In genomic region chr5:112685386-112685785, GRCh38 we compare ENCODE assay signal across 16 cellular contexts.
"Had no signal": no experiment of that assay in that cellular context is flagged by ENCODE, and none has a peak within 500 bp of the region (broad histone marks: within the 10 kb centered on the region; RNA-seq: fewer than 3 reads in every experiment).

No MANE protein-coding gene starts in this region.

- H3K27ac ChIP-seq: ovary had no signal

- FAIRE-seq: TTC549 had no signal

- ATAC-seq: stimulated activated effector memory CD8-positive, alpha-beta T cell treated with anti-CD3 and anti-CD28 coated beads, Interleukin-12 subunit alpha, Interleukin-12 subunit beta, amount 100 ng/mL, for 72 hours had no signal

- H3K36me3 ChIP-seq: ovary had no signal

- H3K36me3 Mint-ChIP-seq: activated naive CD4-positive, alpha-beta T cell treated with anti-CD3 and anti-CD28 coated beads, Interleukin-2, amount 50 U/mL, for 24 hours; brain; stimulated activated effector memory CD8-positive, alpha-beta T cell treated with anti-CD3 and anti-CD28 coated beads, Interleukin-12 subunit alpha, Interleukin-12 subunit beta, amount 100 ng/mL, for 72 hours had no signal

- H3K9me3 ChIP-seq: ovary had no signal

- H3K27me3 ChIP-seq: ovary had no signal

- H3K4me3 Mint-ChIP-seq: activated naive CD4-positive, alpha-beta T cell treated with anti-CD3 and anti-CD28 coated beads, Interleukin-2, amount 50 U/mL, for 24 hours; endodermal cell; memory B cell; neural crest cell; stimulated activated effector memory CD8-positive, alpha-beta T cell treated with anti-CD3 and anti-CD28 coated beads, Interleukin-12 subunit alpha, Interleukin-12 subunit beta, amount 100 ng/mL, for 72 hours had no signal

- H3K27ac Mint-ChIP-seq: activated naive CD4-positive, alpha-beta T cell treated with anti-CD3 and anti-CD28 coated beads, Interleukin-2, amount 50 U/mL, for 24 hours; endodermal cell; memory B cell; stimulated activated effector memory CD8-positive, alpha-beta T cell treated with anti-CD3 and anti-CD28 coated beads, Interleukin-12 subunit alpha, Interleukin-12 subunit beta, amount 100 ng/mL, for 72 hours had no signal

- H3K4me1 Mint-ChIP-seq: activated naive CD4-positive, alpha-beta T cell treated with anti-CD3 and anti-CD28 coated beads, Interleukin-2, amount 50 U/mL, for 24 hours; stimulated activated effector memory CD8-positive, alpha-beta T cell treated with anti-CD3 and anti-CD28 coated beads, Interleukin-12 subunit alpha, Interleukin-12 subunit beta, amount 100 ng/mL, for 72 hours had no signal

- H3K9me3 Mint-ChIP-seq: activated naive CD4-positive, alpha-beta T cell treated with anti-CD3 and anti-CD28 coated beads, Interleukin-2, amount 50 U/mL, for 24 hours; endodermal cell; neural crest cell had no signal

- DNase-seq: activated CD4-positive, alpha-beta T cell treated with anti-CD3 and anti-CD28 coated beads, Interleukin-2, amount 50 U/mL, for 4 hours; activated effector memory CD4-positive, alpha-beta T cell treated with Interleukin-2 at 50 U/mL for 16 hours; activated T-cell treated with anti-CD3 and anti-CD28 coated beads, Interleukin-2, amount 50 U/mL, for 1 hour; cerebellar nuclear complex; dermis blood vessel endothelial cell; endodermal cell; erythroblast; ovary; T-helper 2 cell had no signal

- H3K4me3 ChIP-seq: ovary, smooth muscle cell had no signal
